18 cellular contexts compared by ENCODE assay signal in the genomic region with DNA sequence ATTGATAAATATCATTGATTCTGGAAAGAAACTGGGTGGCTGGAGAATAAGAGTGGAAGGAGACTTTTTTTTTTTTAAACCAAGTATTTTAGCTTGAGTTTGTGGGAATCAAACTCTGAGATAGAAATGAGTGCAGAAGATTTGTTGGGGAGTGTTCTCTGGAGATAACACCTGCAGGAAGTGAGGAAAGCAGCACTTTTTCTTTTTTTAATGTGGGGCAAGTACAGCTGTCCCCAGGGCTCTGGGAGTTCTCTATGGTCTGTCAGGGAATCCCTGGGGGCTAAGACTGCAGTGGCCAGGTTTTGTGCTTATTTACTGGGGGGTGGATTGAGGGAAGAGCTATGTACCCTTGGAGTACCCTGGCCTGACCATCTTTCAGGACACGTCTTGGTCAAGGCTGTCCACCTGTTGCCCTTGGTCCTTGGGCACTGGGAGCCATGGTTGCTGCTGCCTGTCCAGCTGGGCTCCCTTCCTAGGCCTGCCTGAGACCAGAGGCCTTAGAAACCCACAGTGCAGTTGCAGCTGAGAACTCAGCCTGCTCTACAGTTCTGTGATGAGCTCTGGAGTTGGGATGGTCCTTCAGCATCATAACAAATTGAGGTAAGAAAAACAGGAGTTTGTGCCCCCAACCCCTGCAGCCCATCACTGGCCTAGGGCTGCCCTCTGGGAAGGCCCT.
DNase-seq lines count a peak whose midpoint lies in the region; ATAC-seq and FAIRE-seq lines count a peak whose summit lies in the region.
"Had no signal": no experiment of that assay in that cellular context is flagged by ENCODE, and none has a peak within 500 bp of the region (broad histone marks: within the 10 kb centered on the region; RNA-seq: fewer than 3 reads in every experiment).

No MANE protein-coding gene starts in this region.

- ATAC-seq in activated T-cell treated with anti-CD3 and anti-CD28 coated beads, Interleukin-2, amount 50 U/mL, for 4 hours, result no peak
- ATAC-seq in HG02588 (IDR thresholded peaks at IDR 0.05; ENCODE audit: unreplicated experiment) (peak; percentile 63), HG03457 (IDR thresholded peaks at IDR 0.05; ENCODE audit: unreplicated experiment) (no peak), GM19452 (IDR thresholded peaks at IDR 0.05; ENCODE audit: unreplicated experiment) (no peak)
- ATAC-seq: pancreas had no signal

- H3K27me3 ChIP-seq in Karpas-422 (ENCODE audit: low read length), result no peaks in the 10 kb centered on the region
- H3K27me3 ChIP-seq: cardiac muscle cell, MG63 had no signal

- DNase-seq in activated T-cell treated with anti-CD3 and anti-CD28 coated beads, Interleukin-2, amount 50 U/mL, for 24 hours, result no peak
- DNase-seq in activated T-cell treated with anti-CD3 and anti-CD28 coated beads, Interleukin-2, amount 50 U/mL, for 4 hours, result no peak
- DNase-seq in Karpas-422 (peak; percentile 49), urothelium cell line (ENCODE audit: low spot score) (no peak)
- DNase-seq in stimulated activated CD4-positive, alpha-beta T cell treated with anti-CD3 and anti-CD28 coated beads, Interleukin-12 subunit alpha, Interleukin-12 subunit beta, amount 100 ng/mL, for 4 hours, result no peak
- DNase-seq: activated CD4-positive, CD25-positive, alpha-beta regulatory T cell treated with anti-CD3 and anti-CD28 coated beads, Interleukin-2, amount 50 U/mL, for 72 hours; activated gamma-delta T cell treated with Interleukin-2 at 50 U/mL for 16 hours; MG63; pancreas; SHP77 treated with DMSO at 0.1 percent for 48 hours; stimulated activated CD4-positive, alpha-beta T cell treated with anti-CD3 and anti-CD28 coated beads, Interleukin-1b, Interleukin-23, amount 100 ng/mL, for 48 hours; stomach had no signal

- no peaks in the 10 kb centered on the region for H3K9me3 Mint-ChIP-seq in activated T-cell treated with anti-CD3 and anti-CD28 coated beads, Interleukin-2, amount 50 U/mL, for 24 hours
- H3K9me3 Mint-ChIP-seq in activated T-cell treated with anti-CD3 and anti-CD28 coated beads, Interleukin-2, amount 50 U/mL, for 4 hours, result no peaks in the 10 kb centered on the region

- no peaks in the 10 kb centered on the region for H3K79me2 ChIP-seq in Karpas-422 (ENCODE audit: low read length)

- H3K4me3 ChIP-seq in Karpas-422 (ENCODE audit: low read length), result peak overlapping the region; percentile 21; the same call in 1 of the 2 replicates
- H3K4me3 ChIP-seq: cardiac muscle cell, lung, MG63, pancreas, stomach had no signal

- peak; percentile 58 for FAIRE-seq in urothelium cell line (lab: Jason Lieb, UNC)
- FAIRE-seq: A204.1, pancreas had no signal

- H3K4me1 Mint-ChIP-seq in activated T-cell treated with anti-CD3 and anti-CD28 coated beads, Interleukin-2, amount 50 U/mL, for 24 hours (ENCODE audit: low read depth), result peaks cover 32% of the 10 kb centered on the region
- peaks cover 11% of the 10 kb centered on the region for H3K4me1 Mint-ChIP-seq in activated T-cell treated with anti-CD3 and anti-CD28 coated beads, Interleukin-2, amount 50 U/mL, for 4 hours (ENCODE audit: low read depth)

- no peaks in the 10 kb centered on the region for H3K9me3 ChIP-seq in Karpas-422 (ENCODE audit: low read length)
- H3K9me3 ChIP-seq: MG63, pancreas, stomach had no signal

- H3K4me2 ChIP-seq in Karpas-422 (ENCODE audit: low read depth, low read length, poor library complexity, severe bottlenecking), result peak overlapping the region; percentile 55

- H3K27ac Mint-ChIP-seq in activated T-cell treated with anti-CD3 and anti-CD28 coated beads, Interleukin-2, amount 50 U/mL, for 24 hours, result peak overlapping the region; percentile 35

- peaks cover 4% of the 10 kb centered on the region for H3K27me3 Mint-ChIP-seq in activated T-cell treated with anti-CD3 and anti-CD28 coated beads, Interleukin-2, amount 50 U/mL, for 24 hours
- H3K27me3 Mint-ChIP-seq in activated T-cell treated with anti-CD3 and anti-CD28 coated beads, Interleukin-2, amount 50 U/mL, for 4 hours (ENCODE audit: low read depth), result no peaks in the 10 kb centered on the region

- no peak overlapping the region for H3K9ac ChIP-seq in Karpas-422 (ENCODE audit: low read length)

- no peak overlapping the region for H3K4me3 Mint-ChIP-seq in activated T-cell treated with anti-CD3 and anti-CD28 coated beads, Interleukin-2, amount 50 U/mL, for 24 hours
- H3K4me3 Mint-ChIP-seq in activated T-cell treated with anti-CD3 and anti-CD28 coated beads, Interleukin-2, amount 50 U/mL, for 4 hours, result no peak overlapping the region

- H3K36me3 Mint-ChIP-seq in activated T-cell treated with anti-CD3 and anti-CD28 coated beads, Interleukin-2, amount 50 U/mL, for 24 hours (ENCODE audit: low read depth), result no peaks in the 10 kb centered on the region
- no peaks in the 10 kb centered on the region for H3K36me3 Mint-ChIP-seq in activated T-cell treated with anti-CD3 and anti-CD28 coated beads, Interleukin-2, amount 50 U/mL, for 4 hours (ENCODE audit: insufficient read depth)

- no peak overlapping the region for H2AFZ ChIP-seq in Karpas-422 (ENCODE audit: low read length)

- H4K20me1 ChIP-seq in Karpas-422 (ENCODE audit: insufficient read depth, low read depth, low read length), result no peaks in the 10 kb centered on the region

- H3K4me1 ChIP-seq in Karpas-422 (ENCODE audit: low read length), result peaks cover 15% of the 10 kb centered on the region
- H3K4me1 ChIP-seq: pancreas, stomach had no signal

- H3K9me2 ChIP-seq in Karpas-422 (replicated peaks; ENCODE audit: insufficient read depth, low read length), result no peaks in the 10 kb centered on the region

- H3K27ac ChIP-seq in Karpas-422 (ENCODE audit: low read length), result 0 out of 2 replicates have a peak overlapping the region, but pooled peaks have one; percentile 17
- H3K27ac ChIP-seq: cardiac muscle cell, pancreas, stomach had no signal

- no peaks in the 10 kb centered on the region for H3K36me3 ChIP-seq in Karpas-422 (ENCODE audit: insufficient read depth, low read length)
- H3K36me3 ChIP-seq: cardiac muscle cell, MG63, pancreas, stomach had no signal
